Comparison of ENCODE assay signal across 1 cellular context in genomic region chr12:121138284-121138683, GRCh38.
TF ChIP-seq lines count a peak whose summit lies in the region.

No MANE protein-coding gene starts in this region.

TF ChIP-seq in K562, 482 proteins besides CTCF, POLR2A, EP300 and RAD21 (continued from another document):
- TF ChIP-seq, protein P1, sequence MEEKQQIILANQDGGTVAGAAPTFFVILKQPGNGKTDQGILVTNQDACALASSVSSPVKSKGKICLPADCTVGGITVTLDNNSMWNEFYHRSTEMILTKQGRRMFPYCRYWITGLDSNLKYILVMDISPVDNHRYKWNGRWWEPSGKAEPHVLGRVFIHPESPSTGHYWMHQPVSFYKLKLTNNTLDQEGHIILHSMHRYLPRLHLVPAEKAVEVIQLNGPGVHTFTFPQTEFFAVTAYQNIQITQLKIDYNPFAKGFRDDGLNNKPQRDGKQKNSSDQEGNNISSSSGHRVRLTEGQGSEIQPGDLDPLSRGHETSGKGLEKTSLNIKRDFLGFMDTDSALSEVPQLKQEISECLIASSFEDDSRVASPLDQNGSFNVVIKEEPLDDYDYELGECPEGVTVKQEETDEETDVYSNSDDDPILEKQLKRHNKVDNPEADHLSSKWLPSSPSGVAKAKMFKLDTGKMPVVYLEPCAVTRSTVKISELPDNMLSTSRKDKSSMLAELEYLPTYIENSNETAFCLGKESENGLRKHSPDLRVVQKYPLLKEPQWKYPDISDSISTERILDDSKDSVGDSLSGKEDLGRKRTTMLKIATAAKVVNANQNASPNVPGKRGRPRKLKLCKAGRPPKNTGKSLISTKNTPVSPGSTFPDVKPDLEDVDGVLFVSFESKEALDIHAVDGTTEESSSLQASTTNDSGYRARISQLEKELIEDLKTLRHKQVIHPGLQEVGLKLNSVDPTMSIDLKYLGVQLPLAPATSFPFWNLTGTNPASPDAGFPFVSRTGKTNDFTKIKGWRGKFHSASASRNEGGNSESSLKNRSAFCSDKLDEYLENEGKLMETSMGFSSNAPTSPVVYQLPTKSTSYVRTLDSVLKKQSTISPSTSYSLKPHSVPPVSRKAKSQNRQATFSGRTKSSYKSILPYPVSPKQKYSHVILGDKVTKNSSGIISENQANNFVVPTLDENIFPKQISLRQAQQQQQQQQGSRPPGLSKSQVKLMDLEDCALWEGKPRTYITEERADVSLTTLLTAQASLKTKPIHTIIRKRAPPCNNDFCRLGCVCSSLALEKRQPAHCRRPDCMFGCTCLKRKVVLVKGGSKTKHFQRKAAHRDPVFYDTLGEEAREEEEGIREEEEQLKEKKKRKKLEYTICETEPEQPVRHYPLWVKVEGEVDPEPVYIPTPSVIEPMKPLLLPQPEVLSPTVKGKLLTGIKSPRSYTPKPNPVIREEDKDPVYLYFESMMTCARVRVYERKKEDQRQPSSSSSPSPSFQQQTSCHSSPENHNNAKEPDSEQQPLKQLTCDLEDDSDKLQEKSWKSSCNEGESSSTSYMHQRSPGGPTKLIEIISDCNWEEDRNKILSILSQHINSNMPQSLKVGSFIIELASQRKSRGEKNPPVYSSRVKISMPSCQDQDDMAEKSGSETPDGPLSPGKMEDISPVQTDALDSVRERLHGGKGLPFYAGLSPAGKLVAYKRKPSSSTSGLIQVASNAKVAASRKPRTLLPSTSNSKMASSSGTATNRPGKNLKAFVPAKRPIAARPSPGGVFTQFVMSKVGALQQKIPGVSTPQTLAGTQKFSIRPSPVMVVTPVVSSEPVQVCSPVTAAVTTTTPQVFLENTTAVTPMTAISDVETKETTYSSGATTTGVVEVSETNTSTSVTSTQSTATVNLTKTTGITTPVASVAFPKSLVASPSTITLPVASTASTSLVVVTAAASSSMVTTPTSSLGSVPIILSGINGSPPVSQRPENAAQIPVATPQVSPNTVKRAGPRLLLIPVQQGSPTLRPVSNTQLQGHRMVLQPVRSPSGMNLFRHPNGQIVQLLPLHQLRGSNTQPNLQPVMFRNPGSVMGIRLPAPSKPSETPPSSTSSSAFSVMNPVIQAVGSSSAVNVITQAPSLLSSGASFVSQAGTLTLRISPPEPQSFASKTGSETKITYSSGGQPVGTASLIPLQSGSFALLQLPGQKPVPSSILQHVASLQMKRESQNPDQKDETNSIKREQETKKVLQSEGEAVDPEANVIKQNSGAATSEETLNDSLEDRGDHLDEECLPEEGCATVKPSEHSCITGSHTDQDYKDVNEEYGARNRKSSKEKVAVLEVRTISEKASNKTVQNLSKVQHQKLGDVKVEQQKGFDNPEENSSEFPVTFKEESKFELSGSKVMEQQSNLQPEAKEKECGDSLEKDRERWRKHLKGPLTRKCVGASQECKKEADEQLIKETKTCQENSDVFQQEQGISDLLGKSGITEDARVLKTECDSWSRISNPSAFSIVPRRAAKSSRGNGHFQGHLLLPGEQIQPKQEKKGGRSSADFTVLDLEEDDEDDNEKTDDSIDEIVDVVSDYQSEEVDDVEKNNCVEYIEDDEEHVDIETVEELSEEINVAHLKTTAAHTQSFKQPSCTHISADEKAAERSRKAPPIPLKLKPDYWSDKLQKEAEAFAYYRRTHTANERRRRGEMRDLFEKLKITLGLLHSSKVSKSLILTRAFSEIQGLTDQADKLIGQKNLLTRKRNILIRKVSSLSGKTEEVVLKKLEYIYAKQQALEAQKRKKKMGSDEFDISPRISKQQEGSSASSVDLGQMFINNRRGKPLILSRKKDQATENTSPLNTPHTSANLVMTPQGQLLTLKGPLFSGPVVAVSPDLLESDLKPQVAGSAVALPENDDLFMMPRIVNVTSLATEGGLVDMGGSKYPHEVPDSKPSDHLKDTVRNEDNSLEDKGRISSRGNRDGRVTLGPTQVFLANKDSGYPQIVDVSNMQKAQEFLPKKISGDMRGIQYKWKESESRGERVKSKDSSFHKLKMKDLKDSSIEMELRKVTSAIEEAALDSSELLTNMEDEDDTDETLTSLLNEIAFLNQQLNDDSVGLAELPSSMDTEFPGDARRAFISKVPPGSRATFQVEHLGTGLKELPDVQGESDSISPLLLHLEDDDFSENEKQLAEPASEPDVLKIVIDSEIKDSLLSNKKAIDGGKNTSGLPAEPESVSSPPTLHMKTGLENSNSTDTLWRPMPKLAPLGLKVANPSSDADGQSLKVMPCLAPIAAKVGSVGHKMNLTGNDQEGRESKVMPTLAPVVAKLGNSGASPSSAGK (IDR thresholded peaks at IDR 0.05): peak; percentile 53
- 0 out of 2 replicates have a peak, but pooled peaks have one; percentile 27 for TF ChIP-seq HDAC8 (tag; IDR thresholded peaks at IDR 0.05)
- TF ChIP-seq ZNF780A (CRISPR knock-in tag; IDR thresholded peaks at IDR 0.05): no peak
- 0 out of 3 replicates have a peak, but pooled peaks of 1 of the 2 experiments have one; percentile 21 for TF ChIP-seq CBX3 (IDR thresholded peaks at IDR 0.05; ENCODE audit: borderline replicate concordance in 1 of 2, low read length in 2 of 2)
- TF ChIP-seq CHD1 (IDR thresholded peaks at IDR 0.05; ENCODE audit: low read length): no peak
- no peak for TF ChIP-seq ZFX (CRISPR knock-in tag; IDR thresholded peaks at IDR 0.05)
- no peak for TF ChIP-seq ZNF695 (CRISPR knock-in tag; IDR thresholded peaks at IDR 0.05)
- peak; percentile 96 for TF ChIP-seq PKNOX1 (IDR thresholded peaks at IDR 0.05)
- TF ChIP-seq, protein P2, sequence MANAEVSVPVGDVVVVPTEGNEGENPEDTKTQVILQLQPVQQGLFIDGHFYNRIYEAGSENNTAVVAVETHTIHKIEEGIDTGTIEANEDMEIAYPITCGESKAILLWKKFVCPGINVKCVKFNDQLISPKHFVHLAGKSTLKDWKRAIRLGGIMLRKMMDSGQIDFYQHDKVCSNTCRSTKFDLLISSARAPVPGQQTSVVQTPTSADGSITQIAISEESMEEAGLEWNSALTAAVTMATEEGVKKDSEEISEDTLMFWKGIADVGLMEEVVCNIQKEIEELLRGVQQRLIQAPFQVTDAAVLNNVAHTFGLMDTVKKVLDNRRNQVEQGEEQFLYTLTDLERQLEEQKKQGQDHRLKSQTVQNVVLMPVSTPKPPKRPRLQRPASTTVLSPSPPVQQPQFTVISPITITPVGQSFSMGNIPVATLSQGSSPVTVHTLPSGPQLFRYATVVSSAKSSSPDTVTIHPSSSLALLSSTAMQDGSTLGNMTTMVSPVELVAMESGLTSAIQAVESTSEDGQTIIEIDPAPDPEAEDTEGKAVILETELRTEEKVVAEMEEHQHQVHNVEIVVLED (CRISPR knock-in tag; IDR thresholded peaks at IDR 0.05): no peak
TF ChIP-seq in K562: peak in this region for 17.
